Comparison of ENCODE assay signal across 8 cellular contexts in the genomic region with DNA sequence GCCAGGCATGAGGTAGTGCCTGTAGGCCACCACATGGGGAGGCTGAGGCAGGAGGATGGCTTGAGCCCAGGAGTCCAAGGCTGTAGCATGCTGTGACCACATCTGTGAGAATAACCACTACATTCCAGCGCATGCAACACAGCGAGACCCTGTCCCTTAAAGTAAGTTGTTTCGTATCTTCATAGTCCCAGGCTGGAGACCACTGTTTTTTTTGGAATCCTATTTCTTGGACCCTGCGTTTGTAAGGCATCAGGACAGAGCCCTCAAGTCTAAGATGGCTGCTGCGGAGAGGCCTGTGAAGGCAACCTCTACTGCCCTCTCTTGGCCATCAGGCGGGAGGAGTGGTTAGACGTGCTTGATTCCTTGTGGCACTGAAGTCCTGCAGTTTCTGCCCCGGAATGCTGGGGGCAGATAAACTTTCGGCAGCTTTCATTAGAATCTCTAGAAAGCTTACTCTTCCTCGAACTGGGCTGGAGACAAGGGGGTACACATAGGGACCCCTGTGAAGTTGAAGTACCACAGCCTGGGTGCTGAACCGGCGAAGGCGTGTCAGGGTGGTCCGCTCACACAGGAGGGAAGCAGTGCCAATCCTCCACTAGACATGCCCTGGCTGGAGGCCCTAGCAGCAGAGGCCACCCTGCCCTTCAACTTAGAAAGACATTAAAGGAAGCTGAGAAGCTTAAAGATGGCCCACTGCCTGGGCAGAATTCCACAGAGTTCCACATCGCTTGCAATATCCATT.
DNase-seq lines count a peak whose midpoint lies in the region; ATAC-seq and TF ChIP-seq lines count a peak whose summit lies in the region.

No MANE protein-coding gene starts in this region.

- ATAC-seq in GM19395 (IDR thresholded peaks at IDR 0.05; ENCODE audit: unreplicated experiment), result no peak

- H3K27me3 ChIP-seq in WERI-Rb-1 (ENCODE audit: insufficient read depth, low read depth, severe bottlenecking), result no peaks in the 10 kb centered on the region

- H3K27ac ChIP-seq in WERI-Rb-1, result no peak overlapping the region; the same call in 1 of the 2 replicates
- H3K27ac ChIP-seq in substantia nigra (ENCODE audit: low read depth, low read length, poor library complexity, severe bottlenecking), result no peak overlapping the region

- no peak overlapping the region for H3K4me3 ChIP-seq in WERI-Rb-1 (ENCODE audit: low read depth, low read length)
- H3K4me3 ChIP-seq in fibroblast of pulmonary artery (replicated peaks; ENCODE audit: low read depth, low read length), result no peak overlapping the region

- TF ChIP-seq CTCF in WERI-Rb-1 (IDR thresholded peaks at IDR 0.05; ENCODE audit: low read depth, low read length) (peak; percentile 99), fibroblast of pulmonary artery (IDR thresholded peaks at IDR 0.05; ENCODE audit: low read length, missing control alignments) (peak; percentile 73)

- H3K36me3 ChIP-seq in WERI-Rb-1, result peaks cover 40% of the 10 kb centered on the region

- no peaks in the 10 kb centered on the region for H3K9me3 ChIP-seq in WERI-Rb-1 (ENCODE audit: severe bottlenecking)

- peak; percentile 57 for DNase-seq in SIG-M5 treated with dmso at 0.1 percent for 504 hours (lab: John Stamatoyannopoulos, UW; ENCODE audit: unreplicated experiment)
- DNase-seq in SIG-M5 (lab: John Stamatoyannopoulos, UW), result no peak
- DNase-seq in Kasumi-1 (lab: John Stamatoyannopoulos, UW), result peak; percentile 68 to 69
- peak; percentile 92 for DNase-seq in WERI-Rb-1
- peak; percentile 76 for DNase-seq in fibroblast of pulmonary artery (ENCODE audit: low read depth)
- DNase-seq in stimulated activated CD4-positive, alpha-beta T cell treated with anti-CD3 and anti-CD28 coated beads, Interleukin-1b, Interleukin-23, amount 100 ng/mL, for 48 hours, result peak; percentile 49
- no peak for DNase-seq in substantia nigra (lab: John Stamatoyannopoulos, UW)

Comparison
In these comparisons a context has a peak if more than half of its experiments do, and no peak if none do; other contexts are left out.
1. DNase-seq: peak in SIG-M5 treated with dmso at 0.1 percent for 504 hours (single experiment), Kasumi-1 (2 of 2), WERI-Rb-1 (single experiment), fibroblast of pulmonary artery (single experiment) and stimulated activated CD4-positive, alpha-beta T cell treated with anti-CD3 and anti-CD28 coated beads, Interleukin-1b, Interleukin-23, amount 100 ng/mL, for 48 hours (single experiment); none in SIG-M5 (single experiment) and substantia nigra (0 of 49).